Comparison of ENCODE assay signal across 12 cellular contexts in the genomic region with DNA sequence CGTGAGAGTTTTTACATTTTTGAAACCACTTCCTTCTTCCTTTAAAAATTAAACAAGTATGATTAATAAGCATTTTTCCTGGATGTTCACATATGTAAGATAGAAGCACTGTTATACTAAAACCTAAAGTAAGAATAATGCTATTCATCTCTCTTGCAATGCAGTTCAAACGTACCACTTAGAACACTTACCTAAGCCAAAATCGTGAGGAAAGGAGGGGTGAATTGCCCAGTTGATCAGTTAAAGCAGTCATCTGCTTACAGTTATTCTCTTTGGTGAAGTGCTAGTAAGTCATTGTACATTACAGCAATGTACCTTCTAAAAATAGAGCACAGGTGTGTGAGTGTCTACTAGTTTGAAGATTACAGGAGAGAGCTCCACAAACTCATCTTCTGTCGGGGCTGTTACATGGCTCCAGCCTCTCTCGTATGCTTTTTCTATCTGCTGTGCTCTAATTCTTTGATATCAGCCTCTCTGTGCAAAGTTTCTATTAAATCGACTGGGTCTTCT.
"Had no signal": no experiment of that assay in that cellular context is flagged by ENCODE, and none has a peak within 500 bp of the region (broad histone marks: within the 10 kb centered on the region; RNA-seq: fewer than 3 reads in every experiment).

No MANE protein-coding gene starts in this region.

- DNase-seq: activated T-cell treated with anti-CD3 and anti-CD28 coated beads, Interleukin-2, amount 50 U/mL, for 1 hour; esophagus squamous epithelium; heart right ventricle; mesendoderm; stimulated activated CD4-positive, alpha-beta T cell treated with anti-CD3 and anti-CD28 coated beads, Interleukin-15, amount 100 ng/mL, for 24 hours; stimulated activated CD4-positive, alpha-beta T cell treated with anti-CD3 and anti-CD28 coated beads, Interleukin-4, amount 100 ng/mL, for 24 hours; T-helper 2 cell; uterus had no signal

- H3K9ac ChIP-seq: neural progenitor cell, parathyroid adenoma had no signal

- H3K79me2 ChIP-seq: parathyroid adenoma had no signal

- H3K4me3 ChIP-seq: breast epithelium, esophagus squamous epithelium, neural progenitor cell, uterus had no signal

- H3K27me3 ChIP-seq: breast epithelium, uterus had no signal

- H3K9me3 ChIP-seq: breast epithelium, esophagus squamous epithelium, heart right ventricle, uterus had no signal

- ATAC-seq: activated CD4-positive, CD25-positive, alpha-beta regulatory T cell treated with anti-CD3 and anti-CD28 coated beads, Interleukin-2, amount 50 U/mL, for 24 hours; heart right ventricle had no signal

- H3K27ac ChIP-seq: breast epithelium, esophagus squamous epithelium, neural progenitor cell, parathyroid adenoma, uterus had no signal

- H3K4me1 ChIP-seq: parathyroid adenoma had no signal

- H3K36me3 ChIP-seq: breast epithelium, esophagus squamous epithelium, heart right ventricle, neural progenitor cell, uterus had no signal

- H3K4me2 ChIP-seq: neural progenitor cell had no signal

- H2AFZ ChIP-seq: neural progenitor cell, parathyroid adenoma had no signal
